In the genomic region with DNA sequence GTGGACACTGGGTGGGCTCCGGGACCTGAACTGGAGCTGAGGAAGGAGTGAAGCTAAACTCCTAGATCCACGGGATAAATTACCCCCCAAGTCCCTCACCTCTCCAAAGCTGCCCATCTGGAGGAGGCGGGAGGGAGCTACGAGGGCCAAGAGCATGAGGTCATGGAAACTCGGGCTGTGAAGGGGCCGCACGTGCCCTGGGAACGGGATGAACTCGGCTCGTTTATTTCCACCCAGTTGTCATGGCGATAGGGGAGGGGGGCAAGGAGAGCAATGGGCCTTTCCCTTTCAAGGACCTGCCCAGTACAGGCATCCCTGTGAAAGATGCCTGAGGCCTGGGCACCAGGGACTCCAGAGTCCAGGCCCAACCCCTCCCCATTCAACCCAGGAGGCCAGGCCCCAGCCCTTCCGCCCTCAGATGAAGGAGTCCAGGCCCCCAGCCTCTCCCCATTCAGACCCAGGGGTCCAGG, we compare ENCODE assay signal across 9 cellular contexts. TPM values are rescaled to one million over a fixed set of nuclear protein-coding genes. Genes with fewer than 3 reads are reported as not detected.
A peak's percentile ranks its signal among the peaks of the same experiment; 100 is the strongest.
DNase-seq lines count a peak whose midpoint lies in the region; ATAC-seq, FAIRE-seq and TF ChIP-seq lines count a peak whose summit lies in the region.
"Had no signal": no experiment of that assay in that cellular context is flagged by ENCODE, and none has a peak within 500 bp of the region (broad histone marks: within the 10 kb centered on the region; RNA-seq: fewer than 3 reads in every experiment).

No MANE protein-coding gene starts in this region.

- H3K9me3 ChIP-seq in left ventricle myocardium inferior (replicated peaks), result no peaks in the 10 kb centered on the region

- intact Hi-C loops in left ventricle myocardium inferior (cut with micrococcal nuclease), result no loop called here

- FAIRE-seq in GM19239 (lab: Jason Lieb, UNC), result no peak

- H3K27me3 ChIP-seq in left ventricle myocardium inferior (ENCODE audit: low read depth), result no peaks in the 10 kb centered on the region

- H3K27ac ChIP-seq in left ventricle myocardium inferior (replicated peaks), result peak overlapping the region; percentile 95

- no peak for ATAC-seq in HG03442 (IDR thresholded peaks at IDR 0.05; ENCODE audit: unreplicated experiment)

- TF ChIP-seq CTCF in GM20000 (IDR thresholded peaks at IDR 0.05; ENCODE audit: extremely low read depth, missing control alignments) (no peak), left ventricle myocardium inferior (IDR thresholded peaks at IDR 0.05; ENCODE audit: borderline replicate concordance) (no peak)

- H3K4me3 ChIP-seq in left ventricle myocardium inferior, result peak overlapping the region; percentile 98

- peak; percentile 61 for DNase-seq in GM20000 (ENCODE audit: low spot score)
- peak; percentile 23 for DNase-seq in amniotic stem cell (lab: John Stamatoyannopoulos, UW)
- DNase-seq in left ventricle myocardium inferior, result peak; percentile 93
- peak; percentile 76 for DNase-seq in retina
- no peak for DNase-seq in cerebellar nuclear complex (lab: John Stamatoyannopoulos, UW)
- no peak for DNase-seq in GM19239 (ENCODE audit: insufficient read length, low spot score)
- no peak for DNase-seq in LoVo (ENCODE audit: low spot score)

- peaks cover 28% of the 10 kb centered on the region for H3K36me3 ChIP-seq in left ventricle myocardium inferior

- H3K4me1 ChIP-seq in left ventricle myocardium inferior, result peaks cover 73% of the 10 kb centered on the region

RNA-seq across cellular contexts. Expression of a gene that starts 3.8 kb away (rescaled TPM):
- 228 TPM for total RNA-seq in left ventricle myocardium inferior

RNA-seq across cellular contexts. Expression of a gene that starts 35.4 kb away (rescaled TPM):
- 140 TPM for total RNA-seq in left ventricle myocardium inferior

RNA-seq across cellular contexts. Expression of a gene that starts 37.9 kb away (rescaled TPM):
- total RNA-seq in left ventricle myocardium inferior, result 0.88 TPM

RNA-seq across cellular contexts. Expression of a gene that starts 43.9 kb away (rescaled TPM):
- total RNA-seq in left ventricle myocardium inferior, result 7,701 TPM
- total RNA-seq: mononuclear cell had no signal

RNA-seq across cellular contexts. Expression of a gene that starts 50.7 kb away (rescaled TPM):
- 53.8 TPM for total RNA-seq in left ventricle myocardium inferior

Comparison
In these comparisons a context has a peak if more than half of its experiments do, and no peak if none do; other contexts are left out.
1. DNase-seq: peak in GM20000 (single experiment), amniotic stem cell (single experiment), left ventricle myocardium inferior (single experiment) and retina (single experiment); none in cerebellar nuclear complex (0 of 2), GM19239 (single experiment) and LoVo (single experiment).